ENCODE assay signal across 30 cellular contexts in genomic region chr2:212392544-212392943, GRCh38.
"Had no signal": no experiment of that assay in that cellular context is flagged by ENCODE, and none has a peak within 500 bp of the region (broad histone marks: within the 10 kb centered on the region; RNA-seq: fewer than 3 reads in every experiment).

No MANE protein-coding gene starts in this region.

- H3K9me3 Mint-ChIP-seq: dendritic cell treated with granulocyte-macrophage colony-stimulating factor and Interleukin-4, amounts not matched to agents 40 ng/mL and 50 ng/mL, for 4 days; endodermal cell; memory B cell; natural killer cell treated with Interleukin-12 subunit alpha and Interleukin-12 subunit beta and Interleukin-15 and Interleukin-18, amount 100 ng/mL, for 72 hours; neural crest cell; stimulated activated naive CD8-positive, alpha-beta T cell treated with anti-CD3 and anti-CD28 coated beads, Interleukin-15, amount 100 ng/mL, for 72 hours had no signal

- H3K27ac ChIP-seq: colonic mucosa, epithelial cell of prostate, gastrocnemius medialis, neutrophil, parathyroid adenoma, prostate gland, right atrium auricular region, suprapubic skin, transverse colon, upper lobe of right lung, uterus had no signal

- H3K4me3 ChIP-seq: colonic mucosa, gastrocnemius medialis, lung, prostate gland, right atrium auricular region, smooth muscle cell, suprapubic skin, transverse colon, upper lobe of right lung, uterus had no signal

- H3K27me3 Mint-ChIP-seq: dendritic cell treated with granulocyte-macrophage colony-stimulating factor and Interleukin-4, amounts not matched to agents 40 ng/mL and 50 ng/mL, for 4 days; memory B cell; natural killer cell treated with Interleukin-12 subunit alpha and Interleukin-12 subunit beta and Interleukin-15 and Interleukin-18, amount 100 ng/mL, for 72 hours; stimulated activated naive CD8-positive, alpha-beta T cell treated with anti-CD3 and anti-CD28 coated beads, Interleukin-15, amount 100 ng/mL, for 72 hours had no signal

- H3K36me3 Mint-ChIP-seq: memory B cell; natural killer cell treated with Interleukin-12 subunit alpha and Interleukin-12 subunit beta and Interleukin-15 and Interleukin-18, amount 100 ng/mL, for 72 hours had no signal

- H3K27ac Mint-ChIP-seq: dendritic cell treated with granulocyte-macrophage colony-stimulating factor and Interleukin-4, amounts not matched to agents 40 ng/mL and 50 ng/mL, for 4 days; endodermal cell; memory B cell; natural killer cell treated with Interleukin-12 subunit alpha and Interleukin-12 subunit beta and Interleukin-15 and Interleukin-18, amount 100 ng/mL, for 72 hours; stimulated activated naive CD8-positive, alpha-beta T cell treated with anti-CD3 and anti-CD28 coated beads, Interleukin-15, amount 100 ng/mL, for 72 hours had no signal

- ATAC-seq: esophagus mucosa; gastrocnemius medialis; left lobe of liver; natural killer cell treated with Interleukin-12 subunit alpha and Interleukin-12 subunit beta and Interleukin-15 and Interleukin-18, amount 100 ng/mL, for 72 hours; sciatic nerve; stimulated activated naive CD8-positive, alpha-beta T cell treated with anti-CD3 and anti-CD28 coated beads, Interleukin-15, amount 100 ng/mL, for 72 hours; upper lobe of right lung had no signal

- H3K4me1 ChIP-seq: colonic mucosa, gastrocnemius medialis, parathyroid adenoma, prostate gland, right atrium auricular region, suprapubic skin, transverse colon, upper lobe of right lung, uterus had no signal

- DNase-seq: colonic mucosa; effector CD8-positive, alpha-beta T cell; endodermal cell; gastrocnemius medialis; head of caudate nucleus; kidney; stimulated activated CD4-positive, alpha-beta T cell treated with anti-CD3 and anti-CD28 coated beads, Interleukin-12 subunit alpha, Interleukin-12 subunit beta, amount 100 ng/mL, for 4 hours; stimulated activated CD4-positive, alpha-beta T cell treated with anti-CD3 and anti-CD28 coated beads, Interleukin-1b, Interleukin-23, amount 100 ng/mL, for 48 hours; stimulated activated CD4-positive, alpha-beta T cell treated with anti-CD3 and anti-CD28 coated beads, Interleukin-4, amount 100 ng/mL, for 1 hour; stimulated activated CD8-positive, alpha-beta memory T cell treated with anti-CD3 and anti-CD28 coated beads, Interleukin-4, amount 100 ng/mL, for 48 hours; stimulated activated naive CD4-positive, alpha-beta T cell; stimulated activated naive CD8-positive, alpha-beta T cell treated with anti-CD3 and anti-CD28 coated beads, Interleukin-15, amount 100 ng/mL, for 72 hours; transverse colon; upper lobe of right lung; uterus had no signal

- H3K36me3 ChIP-seq: colonic mucosa, gastrocnemius medialis, neutrophil, prostate gland, right atrium auricular region, suprapubic skin, transverse colon, upper lobe of right lung, uterus had no signal

- H3K4me1 Mint-ChIP-seq: endodermal cell; memory B cell; stimulated activated naive CD8-positive, alpha-beta T cell treated with anti-CD3 and anti-CD28 coated beads, Interleukin-15, amount 100 ng/mL, for 72 hours had no signal

- H3K4me3 Mint-ChIP-seq: dendritic cell treated with granulocyte-macrophage colony-stimulating factor and Interleukin-4, amounts not matched to agents 40 ng/mL and 50 ng/mL, for 4 days; endodermal cell; memory B cell; natural killer cell treated with Interleukin-12 subunit alpha and Interleukin-12 subunit beta and Interleukin-15 and Interleukin-18, amount 100 ng/mL, for 72 hours; neural crest cell; stimulated activated naive CD8-positive, alpha-beta T cell treated with anti-CD3 and anti-CD28 coated beads, Interleukin-15, amount 100 ng/mL, for 72 hours had no signal

- H3K9me3 ChIP-seq: colonic mucosa, gastrocnemius medialis, neutrophil, prostate gland, right atrium auricular region, suprapubic skin, transverse colon, upper lobe of right lung, uterus had no signal
